In genomic region chr22:39144101-39144815, GRCh38 we compare ENCODE assay signal across 8 cellular contexts. TPM values are rescaled to one million over a fixed set of nuclear protein-coding genes. Genes with fewer than 3 reads are reported as not detected.
A peak's percentile ranks its signal among the peaks of the same experiment; 100 is the strongest.
DNase-seq lines count a peak whose midpoint lies in the region; ATAC-seq and TF ChIP-seq lines count a peak whose summit lies in the region.

No MANE protein-coding gene starts in this region.

- intact Hi-C loops in Caco-2 (cut with micrococcal nuclease; ENCODE audit: unreplicated experiment) (no loop called here), PC-9 (cut with micrococcal nuclease; ENCODE audit: unreplicated experiment) (no loop called here)

- H3K4me2 ChIP-seq in PC-9, result peak overlapping the region; percentile 97
- H3K4me2 ChIP-seq in smooth muscle cell, result peak overlapping the region; percentile 100

- H3K79me2 ChIP-seq in PC-9 (ENCODE audit: low read depth) (no peaks in the 10 kb centered on the region), smooth muscle cell (ENCODE audit: low read depth) (no peaks in the 10 kb centered on the region)

- H3F3A ChIP-seq in PC-9 (ENCODE audit: insufficient read depth, low read depth), result peaks cover 36% of the 10 kb centered on the region; the same call in 1 of the 2 replicates
- H3F3A ChIP-seq in smooth muscle cell (ENCODE audit: low read depth), result no peaks in the 10 kb centered on the region

- POLR2A ChIA-PET in Caco-2 (lab: Charles Lee) (no interaction called here), PC-9 (lab: Charles Lee; ENCODE audit: unreplicated experiment) (no interaction called here)

- H3K4me3 Mint-ChIP-seq in Caco-2 (ENCODE audit: unreplicated experiment), result peak overlapping the region; percentile 67
- peak overlapping the region; percentile 94 for H3K4me3 Mint-ChIP-seq in activated naive CD8-positive, alpha-beta T cell treated with anti-CD3 and anti-CD28 coated beads, Interleukin-2, amount 50 U/mL, for 24 hours

- H3K36me3 ChIP-seq in Caco-2 (ENCODE audit: control insufficient read depth, insufficient read depth, low read length) (no peaks in the 10 kb centered on the region), PC-9 (ENCODE audit: low read depth) (no peaks in the 10 kb centered on the region), smooth muscle cell (ENCODE audit: low read depth) (no peaks in the 10 kb centered on the region)

- DNase-seq in Caco-2 (no peak), PC-9 (peak in 1 of 2 experiments; percentile 51), smooth muscle cell (lab: John Stamatoyannopoulos, UW; ENCODE audit: unreplicated experiment) (no peak), NCI-H774 (lab: John Stamatoyannopoulos, UW) (no peak), DMS 273 treated with DMSO at 0.1 percent for 48 hours (lab: John Stamatoyannopoulos, UW) (no peak)
- DNase-seq in activated naive CD8-positive, alpha-beta T cell treated with anti-CD3 and anti-CD28 coated beads, Interleukin-2, amount 50 U/mL, for 24 hours, result peak; percentile 63

- no peak for TF ChIP-seq CTCF in Caco-2 (IDR thresholded peaks at IDR 0.05; ENCODE audit: insufficient read depth in 1 of 2, low read depth in 1 of 2, low read length in 1 of 2, severe bottlenecking in 1 of 2, unreplicated experiment in 1 of 2)
- no peak for TF ChIP-seq CTCF in PC-9 (conservative IDR thresholded peaks at IDR 0.05)
- TF ChIP-seq CTCF in smooth muscle cell (IDR thresholded peaks at IDR 0.05; ENCODE audit: borderline replicate concordance, insufficient read depth, poor library complexity, severe bottlenecking), result no peak

- ATAC-seq in GM21723 (IDR thresholded peaks at IDR 0.05; ENCODE audit: unreplicated experiment), result peak; percentile 35
- ATAC-seq in activated naive CD8-positive, alpha-beta T cell treated with anti-CD3 and anti-CD28 coated beads, Interleukin-2, amount 50 U/mL, for 24 hours, result peak; percentile 78

- CTCF ChIA-PET in Caco-2 (lab: Charles Lee), result no interaction called here
- CTCF ChIA-PET in PC-9 (lab: Charles Lee), result no interaction called here

- H3K27me3 ChIP-seq in Caco-2 (replicated peaks; ENCODE audit: control insufficient read depth, insufficient read depth, low read length) (no peaks in the 10 kb centered on the region), PC-9 (ENCODE audit: insufficient read depth, low read depth) (no peaks in the 10 kb centered on the region), smooth muscle cell (ENCODE audit: low read depth) (no peaks in the 10 kb centered on the region)

- H3K9me2 ChIP-seq in PC-9 (ENCODE audit: insufficient read depth), result no peaks in the 10 kb centered on the region

- no peaks in the 10 kb centered on the region for H4K20me1 ChIP-seq in PC-9 (ENCODE audit: insufficient read depth)
- H4K20me1 ChIP-seq in smooth muscle cell (ENCODE audit: low read depth), result no peaks in the 10 kb centered on the region

- H3K27ac Mint-ChIP-seq in Caco-2 (ENCODE audit: unreplicated experiment), result no peak overlapping the region
- H3K27ac Mint-ChIP-seq in activated naive CD8-positive, alpha-beta T cell treated with anti-CD3 and anti-CD28 coated beads, Interleukin-2, amount 50 U/mL, for 24 hours, result peak overlapping the region; percentile 87

- no peaks in the 10 kb centered on the region for H3K9me3 Mint-ChIP-seq in Caco-2 (ENCODE audit: unreplicated experiment)
- H3K9me3 Mint-ChIP-seq in activated naive CD8-positive, alpha-beta T cell treated with anti-CD3 and anti-CD28 coated beads, Interleukin-2, amount 50 U/mL, for 24 hours, result no peaks in the 10 kb centered on the region

- no peaks in the 10 kb centered on the region for H3K27me3 Mint-ChIP-seq in Caco-2 (ENCODE audit: insufficient read depth, unreplicated experiment)
- H3K27me3 Mint-ChIP-seq in activated naive CD8-positive, alpha-beta T cell treated with anti-CD3 and anti-CD28 coated beads, Interleukin-2, amount 50 U/mL, for 24 hours, result no peaks in the 10 kb centered on the region

- 27% methylated on average over 22 of the region's 22 CpGs for WGBS in smooth muscle cell (ENCODE audit: low lambda C conversion rate)

- H3K4me1 Mint-ChIP-seq in Caco-2 (ENCODE audit: low read depth, unreplicated experiment), result no peaks in the 10 kb centered on the region
- H3K4me1 Mint-ChIP-seq in activated naive CD8-positive, alpha-beta T cell treated with anti-CD3 and anti-CD28 coated beads, Interleukin-2, amount 50 U/mL, for 24 hours, result peaks cover 33% of the 10 kb centered on the region

- peaks cover 11% of the 10 kb centered on the region; the same call in 1 of the 2 replicates for H3K4me1 ChIP-seq in Caco-2
- peaks cover 15% of the 10 kb centered on the region for H3K4me1 ChIP-seq in PC-9 (replicated peaks; ENCODE audit: insufficient read depth)
- peaks cover 6% of the 10 kb centered on the region for H3K4me1 ChIP-seq in smooth muscle cell (ENCODE audit: low read depth)

- no peaks in the 10 kb centered on the region for H3K9me3 ChIP-seq in Caco-2
- no peaks in the 10 kb centered on the region for H3K9me3 ChIP-seq in PC-9 (ENCODE audit: insufficient read depth, low read depth)
- H3K9me3 ChIP-seq in smooth muscle cell (replicated peaks; ENCODE audit: low read depth), result no peaks in the 10 kb centered on the region

- H2AFZ ChIP-seq in PC-9 (no peak overlapping the region), smooth muscle cell (ENCODE audit: low read depth) (no peak overlapping the region)

- H3K27ac ChIP-seq in PC-9 (no peak overlapping the region), smooth muscle cell (ENCODE audit: low read depth) (no peak overlapping the region)

- no peaks in the 10 kb centered on the region for H3K36me3 Mint-ChIP-seq in Caco-2 (ENCODE audit: insufficient read depth, unreplicated experiment)
- H3K36me3 Mint-ChIP-seq in activated naive CD8-positive, alpha-beta T cell treated with anti-CD3 and anti-CD28 coated beads, Interleukin-2, amount 50 U/mL, for 24 hours (ENCODE audit: low read depth), result no peaks in the 10 kb centered on the region

- H3K4me3 ChIP-seq in Caco-2 (ENCODE audit: low read depth, low read length) (no peak overlapping the region), PC-9 (peak overlapping the region; percentile 98), iPS-11a (ENCODE audit: low read depth, low read length) (peak overlapping the region; percentile 81), smooth muscle cell (peak overlapping the region; percentile 97)

- no TSS peak for BruUV-seq in Caco-2 (replicated peaks; lab: Mats Ljungman, UMichigan)
- no TSS peak for BruUV-seq in PC-9 (replicated peaks; lab: Mats Ljungman, UMichigan)

- H3K9ac ChIP-seq in smooth muscle cell (ENCODE audit: low read depth), result no peak overlapping the region

RNA-seq across cellular contexts. Expression of gene CBX7, which starts 8.2 kb away (rescaled TPM):
- total RNA-seq in Caco-2 (2022) (4.4 and 5.2 TPM in 2 replicates), PC-9 (2021) (28.2 and 29.1 TPM in 2 replicates), smooth muscle cell (0.40 and 4.8 TPM in 2 replicates)
- polyA plus RNA-seq in smooth muscle cell, result 1.7 and 2.2 TPM in 2 replicates

RNA-seq across cellular contexts. Expression of gene APOBEC3H, which starts 47.2 kb away (rescaled TPM):
- total RNA-seq in Caco-2 (2022) (not detected in 2 replicates), PC-9 (2021) (1.5 and 2.5 TPM in 2 replicates), smooth muscle cell (0.31 TPM in 1 of 2 replicates, not detected in the other)
- 0.57 and 1.5 TPM in 2 replicates for polyA plus RNA-seq in smooth muscle cell
